8 cellular contexts compared by ENCODE assay signal in the genomic region with DNA sequence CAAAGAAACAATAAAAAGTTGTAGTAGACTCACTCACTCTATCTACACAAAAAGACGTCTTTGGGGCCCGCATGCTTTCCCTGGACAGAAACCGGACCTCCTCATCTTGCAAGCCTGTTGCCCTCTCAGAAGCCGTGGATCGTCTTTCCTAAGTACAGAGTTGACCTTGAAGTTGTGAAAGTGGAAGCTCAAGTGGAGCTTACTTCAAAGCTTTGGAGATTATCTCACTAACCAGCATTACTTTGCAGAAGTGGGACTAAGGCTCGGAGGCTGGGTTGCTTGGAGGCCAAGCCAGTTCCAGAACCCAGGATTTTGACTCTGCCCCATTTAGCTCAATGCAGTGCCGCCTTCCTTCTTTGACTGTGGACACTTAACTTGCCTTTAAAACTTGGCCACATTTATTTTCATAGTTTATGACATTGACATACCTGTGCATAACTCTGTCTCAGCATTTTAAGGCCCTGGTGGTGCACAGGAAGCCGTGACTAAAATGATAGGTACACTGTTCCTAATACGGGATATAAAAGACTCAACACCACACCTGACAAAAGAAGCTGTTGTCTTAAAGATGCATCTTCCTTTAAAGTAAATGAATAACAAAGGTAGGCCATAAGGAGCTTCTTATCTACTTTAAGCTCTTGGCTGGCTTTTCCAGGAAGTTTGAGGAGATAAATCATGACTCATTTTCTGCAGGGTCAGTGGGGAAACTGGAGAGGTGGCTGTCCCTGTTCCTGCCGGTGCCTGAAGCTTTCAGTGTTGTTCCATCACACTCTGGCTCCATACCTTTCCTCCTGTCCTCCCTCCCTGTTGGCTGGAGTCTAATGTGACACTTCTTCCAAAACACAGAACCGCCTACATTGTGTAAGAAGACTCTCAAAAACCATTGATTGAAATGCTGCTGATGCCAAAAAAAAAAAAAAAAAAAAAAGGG. TPM values are rescaled to one million over a fixed set of nuclear protein-coding genes. Genes with fewer than 3 reads are reported as not detected.
A peak's percentile ranks its signal among the peaks of the same experiment; 100 is the strongest.
DNase-seq lines count a peak whose midpoint lies in the region; ATAC-seq and TF ChIP-seq lines count a peak whose summit lies in the region.

No MANE protein-coding gene starts in this region.

- WGBS in psoas muscle, 3 donors = 33 to 54% (median 38%) methylated on average over 11 of the region's 11 CpGs

- CTCF ChIA-PET in Panc1 (lab: Charles Lee) = no interaction called here

- POLR2A ChIA-PET in Panc1 (lab: Charles Lee) = interaction anchor here (0.5 kb wide), 1 partner anchor 31 kb away, joined by 7 read pairs; no protein-coding TSS in a partner anchor

- H3K4me3 ChIP-seq in H7 (ENCODE audit: insufficient read depth, low read depth, low read length) (no peak overlapping the region), Panc1 (ENCODE audit: low read depth in 2 of 2, low read length in 2 of 2) (no peak overlapping the region), psoas muscle (peak overlapping the region; percentile 15), SJCRH30 (no peak overlapping the region)

- H3K27ac ChIP-seq in Panc1 (ENCODE audit: low read length) (peak overlapping the region; percentile 46), epithelial cell of prostate (peak overlapping the region; percentile 59), psoas muscle (peak overlapping the region; percentile 79), SJCRH30 (no peak overlapping the region)

- no TSS peak for BruUV-seq in Panc1 (replicated peaks; lab: Mats Ljungman, UMichigan)

- H3K9me3 ChIP-seq in Panc1 (ENCODE audit: control insufficient read depth, insufficient read depth, low read depth, low read length) (no peaks in the 10 kb centered on the region), psoas muscle (no peaks in the 10 kb centered on the region), SJCRH30 (replicated peaks) (no peaks in the 10 kb centered on the region)

- intact Hi-C loops in Panc1 (cut with micrococcal nuclease; ENCODE audit: unreplicated experiment) (no loop called here), psoas muscle (cut with DNase I) (no loop called here)

- ATAC-seq in Panc1 = peak; percentile 42
- ATAC-seq in psoas muscle = peak; percentile 64 to 88 (median 76)

- in situ Hi-C loops in Panc1 (cut with HindIII; ENCODE audit: low pct_unique_long_range_greater_than_20kb, low sequenced_read_pairs) = loop anchor here (25.0 kb wide), 1 partner anchor 141 kb away; a partner anchor contains a TSS

- TF ChIP-seq CTCF in Panc1 (IDR thresholded peaks at IDR 0.05) = no peak
- no peak for TF ChIP-seq CTCF in psoas muscle (IDR thresholded peaks at IDR 0.05)

- H3K36me3 ChIP-seq in H7 (replicated peaks; ENCODE audit: control insufficient read depth, insufficient read depth, low read length) = no peaks in the 10 kb centered on the region
- H3K36me3 ChIP-seq in Panc1 (ENCODE audit: control insufficient read depth, insufficient read depth, low read length) = no peaks in the 10 kb centered on the region
- H3K36me3 ChIP-seq in psoas muscle (ENCODE audit: insufficient read depth in 1 of 2, low read depth in 1 of 2) = no peaks in the 10 kb centered on the region
- H3K36me3 ChIP-seq in SJCRH30 = peaks cover 9% of the 10 kb centered on the region

- H3K27me3 ChIP-seq in H7 (ENCODE audit: control insufficient read depth, insufficient read depth, low read length) = no peaks in the 10 kb centered on the region
- H3K27me3 ChIP-seq in Panc1 (ENCODE audit: control insufficient read depth, insufficient read depth, low read length) = no peaks in the 10 kb centered on the region
- no peaks in the 10 kb centered on the region for H3K27me3 ChIP-seq in psoas muscle (ENCODE audit: insufficient read depth in 3 of 3, low read length in 2 of 3)
- H3K27me3 ChIP-seq in SJCRH30 = no peaks in the 10 kb centered on the region

- peak; percentile 44 for DNase-seq in H7
- no peak for DNase-seq in Panc1 (ENCODE audit: low read depth, low spot score)
- peak; percentile 36 for DNase-seq in epithelial cell of prostate (ENCODE audit: low read depth, low spot score)
- no peak for DNase-seq in psoas muscle
- DNase-seq in germinal center (ENCODE audit: low spot score) = no peak
- no peak for DNase-seq in stimulated activated CD4-positive, alpha-beta T cell treated with anti-CD3 and anti-CD28 coated beads, Interleukin-15, amount 100 ng/mL, for 24 hours
- no peak for DNase-seq in activated naive CD4-positive, alpha-beta T cell treated with Interleukin-2 at 50 U/mL for 16 hours
- DNase-seq in SJCRH30 = no peak

- H3K4me1 ChIP-seq in Panc1 (ENCODE audit: control insufficient read depth, insufficient read depth, low read length) (peaks cover 40% of the 10 kb centered on the region), psoas muscle (peaks cover 46% of the 10 kb centered on the region), SJCRH30 (peaks cover 24% of the 10 kb centered on the region)

RNA-seq across cellular contexts. Expression of a gene that starts 10.7 kb away (rescaled TPM):
- 23.1 and 23.7 TPM in 2 replicates for total RNA-seq in H7 (2014; rRNA removed; shearing (Covaris generic))
- total RNA-seq in Panc1 (2021; ENCODE audit: unreplicated experiment) (10.7 TPM), psoas muscle (10 to 100 TPM in 2 of 4 donors, 1 to 10 TPM in 2; 3.6 to 50.3 (median 20.5) TPM)
- polyA plus RNA-seq in Panc1 (2012; ENCODE audit: insufficient read length) = 6.8 TPM
- polyA plus RNA-seq in psoas muscle = 10 to 100 TPM in 2 of 3 donors, 1 to 10 TPM in 1; 9.3 to 12.5 (median 10.6) TPM
- 24.1 and 29.3 TPM in 2 replicates for total RNA-seq in SJCRH30 (2014; rRNA removed; shearing (Covaris generic))

RNA-seq across cellular contexts. Expression of a gene that starts 11.6 kb away (rescaled TPM):
- total RNA-seq in H7 (2014; rRNA removed; shearing (Covaris generic)) = 10.3 and 12.3 TPM in 2 replicates
- total RNA-seq in Panc1 (2021; ENCODE audit: unreplicated experiment) (14.6 TPM), psoas muscle (1 to 10 TPM; 5.9 to 8.7 (median 6.1) TPM)
- polyA plus RNA-seq in Panc1 (2012; ENCODE audit: insufficient read length) = 19.1 TPM
- 1 to 10 TPM; 4.2 to 8.0 (median 7.8) TPM for polyA plus RNA-seq in psoas muscle
- total RNA-seq in SJCRH30 (2014; rRNA removed; shearing (Covaris generic)) = 8.5 and 9.0 TPM in 2 replicates

RNA-seq across cellular contexts. Expression of a gene that starts 48.8 kb away (rescaled TPM):
- total RNA-seq in H7 (2014; rRNA removed; shearing (Covaris generic)) = 143 and 197 TPM in 2 replicates
- total RNA-seq in Panc1 (2021; ENCODE audit: unreplicated experiment) = 76.8 TPM
- 151 TPM for polyA plus RNA-seq in Panc1 (2012; ENCODE audit: insufficient read length)
- total RNA-seq in psoas muscle = 100 to 1,000 TPM; 102 to 150 (median 116) TPM
- 100 to 1,000 TPM in 2 of 3 donors, 10 to 100 TPM in 1; 61.2 to 134 (median 119) TPM for polyA plus RNA-seq in psoas muscle
- total RNA-seq in SJCRH30 (2014; rRNA removed; shearing (Covaris generic)) = 53.8 and 56.7 TPM in 2 replicates

Comparison
In these comparisons a context has a peak if more than half of its experiments do, and no peak if none do; other contexts are left out.
1. DNase-seq: peak in H7 (single experiment) and epithelial cell of prostate (single experiment); none in Panc1 (single experiment), psoas muscle (0 of 2), germinal center (single experiment), stimulated activated CD4-positive, alpha-beta T cell treated with anti-CD3 and anti-CD28 coated beads, Interleukin-15, amount 100 ng/mL, for 24 hours (single experiment), activated naive CD4-positive, alpha-beta T cell treated with Interleukin-2 at 50 U/mL for 16 hours (single experiment) and SJCRH30 (0 of 2).